Comparison of ENCODE assay signal across 18 cellular contexts in genomic region chr14:61656341-61656740, GRCh38.
"Had no signal": no experiment of that assay in that cellular context is flagged by ENCODE, and none has a peak within 500 bp of the region (broad histone marks: within the 10 kb centered on the region; RNA-seq: fewer than 3 reads in every experiment).

No MANE protein-coding gene starts in this region.

- DNase-seq: activated CD4-positive, CD25-positive, alpha-beta regulatory T cell treated with anti-CD3 and anti-CD28 coated beads, Interleukin-2, amount 50 U/mL, for 72 hours; activated CD8-positive, alpha-beta T cell treated with anti-CD3 and anti-CD28 coated beads for 36 hours; activated gamma-delta T cell treated with Interleukin-2 at 50 U/mL for 16 hours; activated T-cell treated with anti-CD3 and anti-CD28 coated beads, Interleukin-2, amount 50 U/mL, for 72 hours; adrenal gland; effector CD4-positive, alpha-beta T cell; gastrocnemius medialis; heart left ventricle; kidney glomerular epithelial cell; left ventricle myocardium inferior; retina; spleen; stimulated activated CD4-positive, alpha-beta T cell treated with anti-CD3 and anti-CD28 coated beads, Interleukin-4, amount 100 ng/mL, for 4 hours; stimulated activated naive B cell treated with anti-CD40 and anti-IgM and Interleukin-4, amounts not matched to agents 10 μg/mL and 1 μg/mL and 100 μg/mL, for 72 hours; thyroid gland had no signal

- H3K4me3 ChIP-seq: adrenal gland, gastrocnemius medialis, heart left ventricle, left ventricle myocardium inferior, SK-N-MC, spleen, thyroid gland had no signal

- H3K27me3 ChIP-seq: adrenal gland, gastrocnemius medialis, heart left ventricle, spleen, thyroid gland had no signal

- H3K9me3 Mint-ChIP-seq: activated T-cell treated with anti-CD3 and anti-CD28 coated beads, Interleukin-2, amount 50 U/mL, for 72 hours; neural crest cell; stimulated activated naive B cell treated with anti-CD40 and anti-IgM and Interleukin-4, amounts not matched to agents 10 μg/mL and 1 μg/mL and 100 μg/mL, for 72 hours had no signal

- H3K4me1 Mint-ChIP-seq: neural crest cell had no signal

- H3K27me3 Mint-ChIP-seq: activated CD8-positive, alpha-beta T cell treated with anti-CD3 and anti-CD28 coated beads for 36 hours; stimulated activated naive B cell treated with anti-CD40 and anti-IgM and Interleukin-4, amounts not matched to agents 10 μg/mL and 1 μg/mL and 100 μg/mL, for 72 hours had no signal

- H3K27ac Mint-ChIP-seq: activated T-cell treated with anti-CD3 and anti-CD28 coated beads, Interleukin-2, amount 50 U/mL, for 72 hours; stimulated activated naive B cell treated with anti-CD40 and anti-IgM and Interleukin-4, amounts not matched to agents 10 μg/mL and 1 μg/mL and 100 μg/mL, for 72 hours had no signal

- H3K36me3 ChIP-seq: adrenal gland, gastrocnemius medialis, heart left ventricle, left ventricle myocardium inferior, spleen, thyroid gland had no signal

- H3K27ac ChIP-seq: adrenal gland, gastrocnemius medialis, heart left ventricle, left ventricle myocardium inferior, SK-N-MC, spleen, thyroid gland had no signal

- H3K36me3 Mint-ChIP-seq: stimulated activated naive B cell treated with anti-CD40 and anti-IgM and Interleukin-4, amounts not matched to agents 10 μg/mL and 1 μg/mL and 100 μg/mL, for 72 hours had no signal

- H3K4me3 Mint-ChIP-seq: activated CD8-positive, alpha-beta T cell treated with anti-CD3 and anti-CD28 coated beads for 36 hours; activated T-cell treated with anti-CD3 and anti-CD28 coated beads, Interleukin-2, amount 50 U/mL, for 72 hours; neural crest cell; stimulated activated naive B cell treated with anti-CD40 and anti-IgM and Interleukin-4, amounts not matched to agents 10 μg/mL and 1 μg/mL and 100 μg/mL, for 72 hours had no signal

- ATAC-seq: activated CD8-positive, alpha-beta T cell treated with anti-CD3 and anti-CD28 coated beads for 36 hours; activated T-cell treated with anti-CD3 and anti-CD28 coated beads, Interleukin-2, amount 50 U/mL, for 72 hours; esophagus mucosa; gastrocnemius medialis; heart left ventricle; stimulated activated naive B cell treated with anti-CD40 and anti-IgM and Interleukin-4, amounts not matched to agents 10 μg/mL and 1 μg/mL and 100 μg/mL, for 72 hours had no signal

- H3K9me3 ChIP-seq: adrenal gland, gastrocnemius medialis, heart left ventricle, left ventricle myocardium inferior, spleen, thyroid gland had no signal
